Comparison of ENCODE assay signal across 1 cellular context in genomic region chr22:47697861-47698260, GRCh38.
TF ChIP-seq lines count a peak whose summit lies in the region.

No MANE protein-coding gene starts in this region.

TF ChIP-seq in SK-N-SH treated with all-trans-retinoic acid at 6 μM for 48 hours, 23 proteins besides CTCF, POLR2A, EP300 and RAD21 (continued from another document):
- no peak for TF ChIP-seq GLIS3 (CRISPR knock-in tag; IDR thresholded peaks at IDR 0.05)
- TF ChIP-seq ZNF8 (CRISPR knock-in tag; IDR thresholded peaks at IDR 0.05) = no peak
- TF ChIP-seq ZNF565 (CRISPR knock-in tag; conservative IDR thresholded peaks at IDR 0.05; ENCODE audit: low read depth) = no peak
- no peak for TF ChIP-seq ZNF70 (CRISPR knock-in tag; IDR thresholded peaks at IDR 0.05)
- no peak for TF ChIP-seq ZFP30 (CRISPR knock-in tag; IDR thresholded peaks at IDR 0.05)
- no peak for TF ChIP-seq CREB5 (CRISPR knock-in tag; IDR thresholded peaks at IDR 0.05; ENCODE audit: low read depth)
- TF ChIP-seq ZFP3 (CRISPR knock-in tag; IDR thresholded peaks at IDR 0.05) = no peak
- TF ChIP-seq TSHZ2 (CRISPR knock-in tag; IDR thresholded peaks at IDR 0.05) = no peak
